In the genomic region with DNA sequence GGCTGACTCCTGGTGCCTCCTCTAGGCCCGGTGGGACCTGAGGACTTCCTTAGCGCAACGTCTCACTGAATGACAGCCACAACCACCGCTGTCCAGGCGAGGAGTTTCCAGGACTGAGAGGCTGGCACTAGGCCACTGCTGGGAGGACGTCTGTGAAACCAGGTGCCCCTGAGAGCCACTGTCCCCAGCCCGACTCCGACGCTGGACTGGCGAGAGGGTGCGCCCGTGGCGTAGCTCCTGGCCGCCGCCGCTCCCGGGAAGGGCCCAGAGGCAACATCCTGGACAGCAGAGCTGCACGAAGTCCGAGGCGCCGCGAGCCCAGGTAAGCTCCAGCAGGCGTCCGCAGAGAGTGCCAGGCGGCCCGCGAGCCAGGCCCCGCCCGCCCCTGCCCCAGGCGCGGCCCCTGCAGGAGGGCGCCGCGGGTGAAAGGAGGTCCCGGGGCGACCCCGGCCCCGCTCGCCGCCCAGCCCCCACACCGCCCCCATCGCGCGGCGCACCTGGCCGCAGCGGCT, we compare ENCODE assay signal across 8 cellular contexts. TPM values are rescaled to one million over a fixed set of nuclear protein-coding genes. Genes with fewer than 3 reads are reported as not detected.
DNase-seq lines count a peak whose midpoint lies in the region; ATAC-seq, FAIRE-seq and TF ChIP-seq lines count a peak whose summit lies in the region.

No MANE protein-coding gene starts in this region.

- CTCF ChIA-PET in BJ (lab: Yijun Ruan, JAX), result interaction anchor here (1.6 to 1.8 kb wide), 2 partner anchors 22 kb away, joined by 4 to 7 read pairs; a partner anchor contains a TSS
- CTCF ChIA-PET in mammary epithelial cell (lab: Charles Lee; ENCODE audit: low non-redundant PET), result no interaction called here

- TF ChIP-seq CTCF in BJ (IDR thresholded peaks at IDR 0.05; ENCODE audit: insufficient read depth, low read depth, low read length) (no peak), mammary epithelial cell (conservative IDR thresholded peaks at IDR 0.05 in 1 of 2, IDR thresholded peaks at IDR 0.05 in 1 of 2; ENCODE audit: extremely low read depth in 1 of 2, insufficient read depth in 1 of 2, low read depth in 1 of 2, low read length in 2 of 2) (no peak)

- H3K27ac ChIP-seq in SJCRH30, result peak overlapping the region; percentile 55; the same call in 1 of the 2 replicates
- peak overlapping the region; percentile 85 for H3K27ac ChIP-seq in mammary epithelial cell (ENCODE audit: insufficient read depth, low read depth, low read length)
- H3K27ac ChIP-seq in small intestine (ENCODE audit: low read depth in 1 of 2, low read length in 1 of 2), result peak overlapping the region; percentile 94 to 96

- DNase-seq in BJ (ENCODE audit: low read depth) (no peak), SJCRH30 (peak; percentile 39 to 54), mammary epithelial cell (peak; percentile 54), inferior parietal cortex (ENCODE audit: extremely low spot score) (peak; percentile 52), small intestine (peak; percentile 56), NCI-H2081 treated with DMSO at 0.1 percent for 48 hours (lab: John Stamatoyannopoulos, UW) (no peak)

- in situ Hi-C loops in mammary epithelial cell (cut with MboI; ENCODE audit: low sequenced_read_pairs in 2 of 2), result no loop called here

- H2AFZ ChIP-seq in mammary epithelial cell (ENCODE audit: low read depth, low read length), result peak overlapping the region; percentile 96

- BruUV-seq in mammary epithelial cell (replicated peaks; lab: Mats Ljungman, UMichigan), result no TSS peak

- H3K4me3 ChIP-seq in BJ (ENCODE audit: low read depth, low read length) (peak overlapping the region; percentile 91), SJCRH30 (peak overlapping the region; percentile 94), mammary epithelial cell (replicated peaks in 1 of 3; ENCODE audit: insufficient read depth in 1 of 3, low read depth in 2 of 3, low read length in 3 of 3) (peak overlapping the region; percentile 96 to 99 (median 96)), small intestine (ENCODE audit: low read depth in 1 of 2, low read length in 2 of 2) (peak overlapping the region; percentile 81 to 92)

- H3K9me3 ChIP-seq in SJCRH30 (replicated peaks) (no peaks in the 10 kb centered on the region), mammary epithelial cell (replicated peaks; ENCODE audit: insufficient read depth, low read length) (no peaks in the 10 kb centered on the region), small intestine (ENCODE audit: control insufficient read depth, low read depth) (no peaks in the 10 kb centered on the region)

- peak overlapping the region; percentile 96 for H3K4me2 ChIP-seq in mammary epithelial cell (ENCODE audit: insufficient read depth, low read depth, low read length)

- WGBS in mammary epithelial cell (ENCODE audit: low coverage, missing lambda C conversion rate), result 4% methylated on average over 5 of the region's 47 CpGs
- 0 to 1% (median 0%) methylated on average over 24 to 47 of the region's 47 CpGs for WGBS in small intestine, 3 donors

- intact Hi-C loops in mammary epithelial cell (cut with micrococcal nuclease), result loop anchor here (1.0 to 2.0 kb wide), 2 partner anchors 13 to 22 kb away; no protein-coding TSS in a partner anchor

- H3K4me1 ChIP-seq in SJCRH30 (peaks cover 3% of the 10 kb centered on the region; the same call in 1 of the 2 replicates), mammary epithelial cell (ENCODE audit: insufficient read depth, low read length) (peaks cover 17% of the 10 kb centered on the region), small intestine (ENCODE audit: control insufficient read depth in 2 of 2, insufficient read depth in 1 of 2, low read depth in 1 of 2, low read length in 1 of 2) (peaks cover 10 to 13% of the 10 kb centered on the region in 2 donors)

- H3K36me3 ChIP-seq in BJ (ENCODE audit: control insufficient read depth, insufficient read depth, low read length) (peaks cover 1% of the 10 kb centered on the region), SJCRH30 (no peaks in the 10 kb centered on the region), mammary epithelial cell (ENCODE audit: insufficient read depth, low read length) (peaks cover 4% of the 10 kb centered on the region), small intestine (ENCODE audit: control insufficient read depth in 2 of 2, insufficient read depth in 2 of 2, low read length in 2 of 2) (no peaks in the 10 kb centered on the region)

- POLR2A ChIA-PET in BJ (lab: Charles Lee), result interaction anchor here (0.5 to 1.5 kb wide), 2 partner anchors 23 to 1203 kb away, joined by 5 to 6 read pairs; a partner anchor contains a TSS

- H3K27me3 ChIP-seq in BJ (ENCODE audit: control insufficient read depth, insufficient read depth, low read length) (no peaks in the 10 kb centered on the region; the same call in 1 of the 2 replicates), SJCRH30 (no peaks in the 10 kb centered on the region), mammary epithelial cell (ENCODE audit: insufficient read depth, low read length) (no peaks in the 10 kb centered on the region), small intestine (ENCODE audit: control insufficient read depth in 2 of 2, insufficient read depth in 2 of 2, low read length in 2 of 2) (no peaks in the 10 kb centered on the region)

- dilution Hi-C loops in mammary epithelial cell (cut with HindIII; ENCODE audit: low sequenced_read_pairs), result no loop called here

- peak overlapping the region; percentile 92 for H3K9ac ChIP-seq in mammary epithelial cell (ENCODE audit: insufficient read depth, low read length)

- H3K79me2 ChIP-seq in mammary epithelial cell (ENCODE audit: insufficient read depth, low read length), result peaks cover 55% of the 10 kb centered on the region

- peak; percentile 43 for ATAC-seq in GM19324 (IDR thresholded peaks at IDR 0.05; ENCODE audit: low FRiP score, unreplicated experiment)
- peak; percentile 15 for ATAC-seq in HG03442 (IDR thresholded peaks at IDR 0.05; ENCODE audit: unreplicated experiment)

- FAIRE-seq in small intestine (lab: Jason Lieb, UNC), result no peak

- H4K20me1 ChIP-seq in mammary epithelial cell (ENCODE audit: insufficient read depth, low read length), result no peaks in the 10 kb centered on the region

RNA-seq across cellular contexts. Expression of a gene that starts 0.5 kb away (rescaled TPM):
- polyA plus RNA-seq in BJ (2011; rRNA removed) (32.2 and 44.3 TPM in 2 replicates), mammary epithelial cell (66.8 TPM), small intestine (10 to 100 TPM; 14.8 to 52.9 (median 15.1) TPM)
- 21.2 and 25.3 TPM in 2 replicates for polyA minus RNA-seq in BJ (2011; rRNA and poly(A)+ RNA removed)
- total RNA-seq in SJCRH30 (2014; rRNA removed; shearing (Covaris generic)), result 27.6 and 29.3 TPM in 2 replicates
- 10 to 100 TPM; 66.1 to 80.9 TPM for total RNA-seq in mammary epithelial cell
- polyA minus RNA-seq in mammary epithelial cell, result 107 TPM

RNA-seq across cellular contexts. Expression of a gene that starts 9.4 kb away (rescaled TPM):
- not detected in 2 replicates for polyA plus RNA-seq in BJ (2011; rRNA removed)
- polyA minus RNA-seq in BJ (2011; rRNA and poly(A)+ RNA removed), result 0.33 TPM in 1 of 2 replicates, not detected in the other
- not detected in 2 replicates for total RNA-seq in SJCRH30 (2014; rRNA removed; shearing (Covaris generic))
- under 1 TPM in 1 of 2 donors, not detected in 1; 0.16 TPM for total RNA-seq in mammary epithelial cell
- not detected for polyA plus RNA-seq in mammary epithelial cell
- polyA minus RNA-seq in mammary epithelial cell, result not detected
- under 1 TPM in 1 of 3 donors, not detected in 2; 0.04 TPM for polyA plus RNA-seq in small intestine

RNA-seq across cellular contexts. Expression of a gene that starts 22.8 kb away (rescaled TPM):
- polyA plus RNA-seq in BJ (2011; rRNA removed) (11.3 and 19.4 TPM in 2 replicates), mammary epithelial cell (14.6 TPM), small intestine (10 to 100 TPM; 11.2 to 13.5 (median 11.7) TPM)
- 5.0 and 7.8 TPM in 2 replicates for polyA minus RNA-seq in BJ (2011; rRNA and poly(A)+ RNA removed)
- total RNA-seq in SJCRH30 (2014; rRNA removed; shearing (Covaris generic)), result 10.4 and 12.0 TPM in 2 replicates
- total RNA-seq in mammary epithelial cell, result 10 to 100 TPM; 12.0 to 17.6 TPM
- 8.0 TPM for polyA minus RNA-seq in mammary epithelial cell

RNA-seq across cellular contexts. Expression of a gene that starts 28.4 kb away (rescaled TPM):
- not detected in 2 replicates for polyA plus RNA-seq in BJ (2011; rRNA removed)
- not detected in 2 replicates for polyA minus RNA-seq in BJ (2011; rRNA and poly(A)+ RNA removed)
- not detected in 2 replicates for total RNA-seq in SJCRH30 (2014; rRNA removed; shearing (Covaris generic))
- total RNA-seq in mammary epithelial cell, result not detected
- not detected for polyA plus RNA-seq in mammary epithelial cell
- polyA minus RNA-seq in mammary epithelial cell, result not detected
- not detected for polyA plus RNA-seq in small intestine

RNA-seq across cellular contexts. Expression of a gene that starts 56.8 kb away (rescaled TPM):
- polyA plus RNA-seq in BJ (2011; rRNA removed), result 19.6 and 36.9 TPM in 2 replicates
- 27.7 and 28.7 TPM in 2 replicates for polyA minus RNA-seq in BJ (2011; rRNA and poly(A)+ RNA removed)
- total RNA-seq in SJCRH30 (2014; rRNA removed; shearing (Covaris generic)), result 34.5 and 38.7 TPM in 2 replicates
- total RNA-seq in mammary epithelial cell, result 100 to 1,000 TPM in 1 of 2 donors, 10 to 100 TPM in 1; 70.5 to 130 TPM
- polyA plus RNA-seq in mammary epithelial cell, result 74.2 TPM
- polyA minus RNA-seq in mammary epithelial cell, result 145 TPM
- polyA plus RNA-seq in small intestine, result 100 to 1,000 TPM; 116 to 227 (median 127) TPM

Comparison
In these comparisons a context has a peak if more than half of its experiments do, and no peak if none do; other contexts are left out.
1. DNase-seq: peak in SJCRH30 (2 of 2), mammary epithelial cell (single experiment), inferior parietal cortex (single experiment) and small intestine (single experiment); none in BJ (single experiment) and NCI-H2081 treated with DMSO at 0.1 percent for 48 hours (single experiment).
2. Peak in every context shown above with its lines, with median percentiles within 50 percentile points of each other: H3K4me3 ChIP-seq and H3K27ac ChIP-seq.